8 cellular contexts compared by ENCODE assay signal in the genomic region with DNA sequence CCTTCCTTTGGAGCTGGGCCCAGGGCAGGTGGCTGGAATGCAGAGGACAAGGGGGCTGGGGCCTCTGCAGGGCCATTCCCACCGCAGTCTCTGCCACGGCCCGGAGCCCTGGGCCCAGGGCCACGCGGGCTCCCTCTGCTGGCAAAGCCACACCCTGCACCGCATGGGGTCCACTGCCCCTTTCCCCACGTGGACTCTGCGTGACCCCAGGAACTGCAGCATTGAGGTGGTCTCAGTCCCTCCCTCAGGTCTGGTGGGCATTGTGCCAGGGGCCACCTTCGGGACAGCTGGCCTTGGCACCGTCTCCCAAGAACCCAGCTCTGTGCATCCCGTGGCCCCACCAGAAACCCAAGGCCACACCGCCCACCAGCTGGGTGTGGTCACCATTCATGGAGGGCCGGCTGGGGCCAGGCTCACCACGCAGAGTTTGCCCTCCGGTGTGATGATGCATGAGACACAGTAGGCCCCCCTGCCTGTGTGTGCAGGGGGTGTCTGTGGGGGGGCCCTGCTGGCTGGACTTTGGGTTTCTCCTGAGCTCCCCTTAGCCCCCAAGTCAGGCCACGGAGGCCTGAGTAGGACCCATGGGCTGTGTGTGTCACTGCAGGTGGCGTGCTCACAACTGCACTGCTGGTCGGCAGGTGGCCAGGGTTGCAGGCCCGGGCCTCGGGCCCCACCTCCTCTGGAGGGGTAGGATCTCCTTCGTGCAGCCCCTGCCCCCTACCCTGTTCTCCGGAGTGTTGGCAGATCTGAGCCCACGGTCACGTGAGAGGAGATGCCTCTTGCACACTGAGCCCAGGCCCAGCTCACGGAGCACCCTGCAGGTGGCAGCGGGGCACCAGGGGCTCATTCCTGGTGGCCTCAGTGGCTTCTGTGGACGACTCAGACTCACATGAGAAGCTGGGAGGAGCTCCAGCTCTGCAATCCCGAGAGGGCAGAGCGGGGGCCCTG. TPM values are rescaled to one million over a fixed set of nuclear protein-coding genes. Genes with fewer than 3 reads are reported as not detected.
DNase-seq lines count a peak whose midpoint lies in the region; ATAC-seq and TF ChIP-seq lines count a peak whose summit lies in the region.

No MANE protein-coding gene starts in this region.

- no peaks in the 10 kb centered on the region for H3K9me3 ChIP-seq in BE2C
- no peaks in the 10 kb centered on the region for H3K9me3 ChIP-seq in WERI-Rb-1 (ENCODE audit: severe bottlenecking)

- ATAC-seq in GM21367 (IDR thresholded peaks at IDR 0.05; ENCODE audit: unreplicated experiment), result no peak

- no peak overlapping the region for H3K4me3 ChIP-seq in BE2C (ENCODE audit: low read depth, low read length)
- H3K4me3 ChIP-seq in WERI-Rb-1 (ENCODE audit: low read depth, low read length), result no peak overlapping the region

- H3K27me3 ChIP-seq in BE2C, result no peaks in the 10 kb centered on the region
- H3K27me3 ChIP-seq in WERI-Rb-1 (ENCODE audit: insufficient read depth, low read depth, severe bottlenecking), result no peaks in the 10 kb centered on the region

- H3K27ac ChIP-seq in WERI-Rb-1, result no peak overlapping the region

- DNase-seq in BE2C (peak; percentile 83), HEK293T (ENCODE audit: extremely low spot score) (peak; percentile 83), WERI-Rb-1 (peak; percentile 60), lung microvascular endothelial cell (ENCODE audit: low read depth in 2 of 2) (peak; percentile 34 to 65), ecto neural progenitor cell (ENCODE audit: low spot score) (no peak)
- DNase-seq in central memory CD4-positive, alpha-beta T cell, result peak; percentile 35
- peak; percentile 26 to 33 for DNase-seq in stimulated activated CD8-positive, alpha-beta memory T cell treated with anti-CD3 and anti-CD28 coated beads, Interleukin-4, amount 100 ng/mL, for 4 hours (ENCODE audit: low read depth in 2 of 2, low spot score in 1 of 2)

- TF ChIP-seq CTCF in BE2C (IDR thresholded peaks at IDR 0.05; ENCODE audit: low read depth, low read length) (peak; percentile 95), WERI-Rb-1 (IDR thresholded peaks at IDR 0.05; ENCODE audit: low read depth, low read length) (peak; percentile 98)

- POLR2A ChIA-PET in HEK293T (lab: Yijun Ruan, JAX), result interaction anchor here (0.7 to 2.2 kb wide), 4 partner anchors 9 to 42 kb away, joined by 3 to 9 read pairs (median 4); partner anchors contain the start of genes CCNL2 and MRPL20

- H3K36me3 ChIP-seq in BE2C (no peaks in the 10 kb centered on the region), WERI-Rb-1 (no peaks in the 10 kb centered on the region; the same call in 1 of the 2 replicates)

- CTCF ChIA-PET in HEK293T (lab: Yijun Ruan, JAX), result interaction anchor here (0.6 to 2.1 kb wide), 10 partner anchors 10 to 766 kb away, joined by 3 to 13 read pairs (median 4); no protein-coding TSS in a partner anchor

- H3K4me1 ChIP-seq in BE2C, result peaks cover 2% of the 10 kb centered on the region; the same call in 1 of the 2 replicates

TF ChIP-seq in HEK293T, 16 proteins besides CTCF, POLR2A, EP300 and RAD21:
- TF ChIP-seq ELF4 (IDR thresholded peaks at IDR 0.05) (no peak), FOXM1 (IDR thresholded peaks at IDR 0.05; ENCODE audit: borderline replicate concordance) (0 out of 2 replicates have a peak, but pooled peaks have one; percentile 14)

RNA-seq across cellular contexts. Expression of gene VWA1, which starts 5.7 kb away (rescaled TPM):
- polyA plus RNA-seq in BE2C (2012; ENCODE audit: insufficient read depth, insufficient read length, low read depth), result 33.2 TPM
- 2.2 and 5.0 TPM in 2 replicates for total RNA-seq in lung microvascular endothelial cell

RNA-seq across cellular contexts. Expression of gene ATAD3C, which starts 8.3 kb away (rescaled TPM):
- 20.1 TPM for polyA plus RNA-seq in BE2C (2012; ENCODE audit: insufficient read depth, insufficient read length, low read depth)
- total RNA-seq in lung microvascular endothelial cell, result under 0.01 TPM in 2 replicates

RNA-seq across cellular contexts. Expression of gene ANKRD65, which starts 20.1 kb away (rescaled TPM):
- 0.36 TPM for polyA plus RNA-seq in BE2C (2012; ENCODE audit: insufficient read depth, insufficient read length, low read depth)
- under 0.01 and 0.22 TPM in 2 replicates for total RNA-seq in lung microvascular endothelial cell

RNA-seq across cellular contexts. Expression of gene ATAD3B, which starts 30.4 kb away (rescaled TPM):
- polyA plus RNA-seq in BE2C (2012; ENCODE audit: insufficient read depth, insufficient read length, low read depth), result 129 TPM
- 13.5 and 19.4 TPM in 2 replicates for total RNA-seq in lung microvascular endothelial cell

RNA-seq across cellular contexts. Expression of gene MRPL20, which starts 34.1 kb away (rescaled TPM):
- 709 TPM for polyA plus RNA-seq in BE2C (2012; ENCODE audit: insufficient read depth, insufficient read length, low read depth)
- 79.8 and 90.2 TPM in 2 replicates for total RNA-seq in lung microvascular endothelial cell
